In the genomic region with DNA sequence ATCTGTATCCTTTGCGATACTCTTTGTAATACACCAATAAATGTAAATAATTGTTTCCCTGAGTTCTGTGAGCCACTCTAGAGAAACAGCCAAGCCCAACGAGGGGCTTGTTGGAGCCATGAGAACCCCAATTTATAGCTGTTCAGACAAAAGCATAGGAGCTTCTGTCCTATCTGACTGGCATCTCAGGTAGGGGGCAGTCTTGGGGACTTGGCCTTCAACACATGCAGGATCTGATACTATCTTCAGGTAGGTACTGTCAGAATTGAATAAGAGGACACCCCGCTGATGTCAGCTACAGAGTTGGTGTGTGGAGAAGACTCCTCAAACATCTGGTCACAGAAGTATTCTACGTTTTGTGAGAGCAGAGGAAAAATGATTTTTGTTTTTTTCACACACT, we compare ENCODE assay signal across 28 cellular contexts. TPM values are rescaled to one million over a fixed set of nuclear protein-coding genes. Genes with fewer than 3 reads are reported as not detected.
"Had no signal": no experiment of that assay in that cellular context is flagged by ENCODE, and none has a peak within 500 bp of the region (broad histone marks: within the 10 kb centered on the region; RNA-seq: fewer than 3 reads in every experiment).

No MANE protein-coding gene starts in this region.

- H3K36me3 Mint-ChIP-seq: activated naive CD4-positive, alpha-beta T cell treated with anti-CD3 and anti-CD28 coated beads, Interleukin-2, amount 50 U/mL, for 72 hours had no signal

- H3K27me3 Mint-ChIP-seq: activated B cell treated with CpG ODN at 0.5 μM for 24 hours; activated CD4-positive, alpha-beta memory T cell treated with anti-CD3 and anti-CD28 coated beads, Interleukin-2, amount 10 ng/mL, durations not matched to agents 7 days and 5 days; activated naive CD8-positive, alpha-beta T cell treated with anti-CD3 and anti-CD28 coated beads, Interleukin-2, amount 50 U/mL, for 24 hours; T-helper 17 cell had no signal

- H3K4me1 Mint-ChIP-seq: activated B cell treated with CpG ODN at 0.5 μM for 24 hours; activated CD4-positive, alpha-beta memory T cell treated with anti-CD3 and anti-CD28 coated beads, Interleukin-2, amount 10 ng/mL, durations not matched to agents 7 days and 5 days; activated naive CD8-positive, alpha-beta T cell treated with anti-CD3 and anti-CD28 coated beads, Interleukin-2, amount 50 U/mL, for 24 hours; T-helper 17 cell had no signal

- H3K9me3 Mint-ChIP-seq: activated B cell treated with CpG ODN at 0.5 μM for 24 hours; activated CD4-positive, alpha-beta memory T cell treated with anti-CD3 and anti-CD28 coated beads, Interleukin-2, amount 10 ng/mL, durations not matched to agents 7 days and 5 days; activated naive CD4-positive, alpha-beta T cell treated with anti-CD3 and anti-CD28 coated beads, Interleukin-2, amount 50 U/mL, for 72 hours; activated naive CD8-positive, alpha-beta T cell treated with anti-CD3 and anti-CD28 coated beads, Interleukin-2, amount 50 U/mL, for 24 hours had no signal

- ATAC-seq: activated naive CD8-positive, alpha-beta T cell treated with anti-CD3 and anti-CD28 coated beads, Interleukin-2, amount 50 U/mL, for 24 hours; body of pancreas; K562; T-helper 17 cell had no signal

- H3K4me3 ChIP-seq: ascending aorta, body of pancreas, K562, PC-9 had no signal

- DNase-seq: activated B cell treated with CpG ODN at 0.5 μM for 24 hours; activated CD4-positive, alpha-beta memory T cell treated with anti-CD3 and anti-CD28 coated beads, Interleukin-2, amount 10 ng/mL, durations not matched to agents 7 days and 5 days; activated CD4-positive, alpha-beta T cell treated with anti-CD3 and anti-CD28 coated beads for 1 hour; activated CD4-positive, alpha-beta T cell treated with anti-CD3 and anti-CD28 coated beads, Interleukin-2, amount 50 U/mL, for 1 hour; activated CD8-positive, alpha-beta memory T cell treated with anti-CD3 and anti-CD28 coated beads, Interleukin-2, amount 50 U/mL, for 48 hours; activated effector memory CD4-positive, alpha-beta T cell treated with anti-CD3 and anti-CD28 coated beads, Interleukin-2, amount 50 U/mL, for 16 hours; activated naive CD4-positive, alpha-beta T cell treated with Interleukin-2 at 50 U/mL for 16 hours; activated naive CD8-positive, alpha-beta T cell treated with anti-CD3 and anti-CD28 coated beads, Interleukin-2, amount 50 U/mL, for 24 hours; activated T-cell treated with anti-CD3 and anti-CD28 coated beads, Interleukin-2, amount 50 U/mL, for 1 hour; amniotic stem cell; body of pancreas; central memory CD4-positive, alpha-beta T cell; Karpas-422; NCI-H1105 treated with DMSO at 0.1 percent for 48 hours; NCI-H146; NCI-H1930; NCI-H2171; NCI-H2227 treated with DMSO at 0.1 percent for 48 hours; NCI-H526; NCI-H774; PC-9; SIG-M5; T-helper 17 cell; T-helper 9 cell had no signal

- H3K27ac ChIP-seq: ascending aorta, body of pancreas, PC-9 had no signal

- H2AFZ ChIP-seq: PC-9 had no signal

- H3K27me3 ChIP-seq: ascending aorta, body of pancreas had no signal

- H3K4me1 ChIP-seq: ascending aorta, body of pancreas had no signal

- H3K4me3 Mint-ChIP-seq: activated B cell treated with CpG ODN at 0.5 μM for 24 hours; activated CD4-positive, alpha-beta memory T cell treated with anti-CD3 and anti-CD28 coated beads, Interleukin-2, amount 10 ng/mL, durations not matched to agents 7 days and 5 days; activated naive CD8-positive, alpha-beta T cell treated with anti-CD3 and anti-CD28 coated beads, Interleukin-2, amount 50 U/mL, for 24 hours; T-helper 17 cell had no signal

- H3K4me2 ChIP-seq: PC-9 had no signal

- H3K27ac Mint-ChIP-seq: activated B cell treated with CpG ODN at 0.5 μM for 24 hours; activated CD4-positive, alpha-beta memory T cell treated with anti-CD3 and anti-CD28 coated beads, Interleukin-2, amount 10 ng/mL, durations not matched to agents 7 days and 5 days; activated naive CD4-positive, alpha-beta T cell treated with anti-CD3 and anti-CD28 coated beads, Interleukin-2, amount 50 U/mL, for 72 hours; activated naive CD8-positive, alpha-beta T cell treated with anti-CD3 and anti-CD28 coated beads, Interleukin-2, amount 50 U/mL, for 24 hours; T-helper 17 cell had no signal

- H3K9me3 ChIP-seq: ascending aorta, body of pancreas had no signal

RNA-seq across cellular contexts. Expression of gene GPR137C, which starts 25.6 kb away (rescaled TPM):
- total RNA-seq: ascending aorta, NCI-H460 had no signal
